Comparison of ENCODE assay signal across 18 cellular contexts in genomic region chr10:133142523-133143199, GRCh38. TPM values are rescaled to one million over a fixed set of nuclear protein-coding genes. Genes with fewer than 3 reads are reported as not detected.
DNase-seq lines count a peak whose midpoint lies in the region; ATAC-seq and TF ChIP-seq lines count a peak whose summit lies in the region.
"Had no signal": no experiment of that assay in that cellular context is flagged by ENCODE, and none has a peak within 500 bp of the region (broad histone marks: within the 10 kb centered on the region; RNA-seq: fewer than 3 reads in every experiment).

No MANE protein-coding gene starts in this region.

- H3K27ac ChIP-seq in right cardiac atrium (ENCODE audit: low read length) (no peak overlapping the region), left ventricle myocardium inferior (replicated peaks) (no peak overlapping the region), lower lobe of right lung (no peak overlapping the region), uterus (no peak overlapping the region), gastroesophageal sphincter (no peak overlapping the region)
- H3K27ac ChIP-seq: PC-9 had no signal

- 84% methylated on average over 24 of the region's 24 CpGs for WGBS in right cardiac atrium
- 79 to 82% methylated on average over 10 to 15 of the region's 24 CpGs for WGBS in gastroesophageal sphincter (ENCODE audit: low coverage in 1 of 2), 2 donors

- H3K4me3 ChIP-seq in right cardiac atrium (ENCODE audit: low read length) (no peak overlapping the region), left ventricle myocardium inferior (no peak overlapping the region), lower lobe of right lung (no peak overlapping the region), uterus (no peak overlapping the region), gastroesophageal sphincter (no peak overlapping the region)
- H3K4me3 ChIP-seq: MG63, PC-9 had no signal

- H3K27ac Mint-ChIP-seq in chondrocyte (ENCODE audit: unreplicated experiment), result no peak overlapping the region

- TF ChIP-seq CTCF in left ventricle myocardium inferior (IDR thresholded peaks at IDR 0.05; ENCODE audit: borderline replicate concordance) (no peak), chondrocyte (IDR thresholded peaks at IDR 0.05) (no peak), lower lobe of right lung (IDR thresholded peaks at IDR 0.05) (no peak), uterus (IDR thresholded peaks at IDR 0.05) (no peak), gastroesophageal sphincter (IDR thresholded peaks at IDR 0.05) (no peak)

- intact Hi-C loops in right cardiac atrium (cut with DNase I), result no loop called here
- intact Hi-C loops in left ventricle myocardium inferior (cut with micrococcal nuclease), result no loop called here
- intact Hi-C loops in lower lobe of right lung (cut with DNase I), result no loop called here
- intact Hi-C loops in uterus (cut with DNase I; ENCODE audit: low total_unique reads), result no loop called here

- peaks cover 8% of the 10 kb centered on the region for H3K9me3 Mint-ChIP-seq in chondrocyte (ENCODE audit: low read depth)

- H3K36me3 Mint-ChIP-seq in chondrocyte (ENCODE audit: low read depth), result peaks cover 2% of the 10 kb centered on the region

- DNase-seq in right cardiac atrium, result peak in 2 of 3 donors; percentile 30 to 34
- no peak for DNase-seq in left ventricle myocardium inferior
- DNase-seq in chondrocyte (ENCODE audit: low spot score), result peak; percentile 88
- peak; percentile 41 for DNase-seq in lower lobe of right lung
- DNase-seq in uterus, result peak; percentile 6 to 8
- no peak for DNase-seq in NK-92 (lab: John Stamatoyannopoulos, UW; ENCODE audit: unreplicated experiment)
- DNase-seq: GF-D8, MG63, NCI-H1930, NCI-H2171, NCI-H446 treated with DMSO at 0.1 percent for 48 hours, NCI-H748 treated with DMSO at 0.1 percent for 48 hours, PC-9, SHP77 had no signal

- H3K4me1 Mint-ChIP-seq in chondrocyte (ENCODE audit: low read depth), result peaks cover 14% of the 10 kb centered on the region

- peaks cover 8% of the 10 kb centered on the region for H3K27me3 Mint-ChIP-seq in chondrocyte (ENCODE audit: low read depth)

- no peak for TF ChIP-seq POLR2A in uterus (IDR thresholded peaks at IDR 0.05)
- TF ChIP-seq POLR2A in gastroesophageal sphincter (IDR thresholded peaks at IDR 0.05), result no peak

- H3K4me3 Mint-ChIP-seq in chondrocyte (ENCODE audit: unreplicated experiment), result no peak overlapping the region

- H3K36me3 ChIP-seq in left ventricle myocardium inferior, result no peaks in the 10 kb centered on the region
- H3K36me3 ChIP-seq in lower lobe of right lung, result no peaks in the 10 kb centered on the region
- H3K36me3 ChIP-seq in uterus, result no peaks in the 10 kb centered on the region
- no peaks in the 10 kb centered on the region for H3K36me3 ChIP-seq in gastroesophageal sphincter
- H3K36me3 ChIP-seq: MG63 had no signal

- ATAC-seq in right cardiac atrium, result no peak
- ATAC-seq in lower lobe of right lung, result no peak
- no peak for ATAC-seq in HG02798 (IDR thresholded peaks at IDR 0.05; ENCODE audit: poor library complexity, unreplicated experiment)
- no peak for ATAC-seq in gastroesophageal sphincter

- no peaks in the 10 kb centered on the region for H3K4me1 ChIP-seq in right cardiac atrium (ENCODE audit: control insufficient read depth, insufficient read depth, low read length)
- no peaks in the 10 kb centered on the region for H3K4me1 ChIP-seq in left ventricle myocardium inferior
- H3K4me1 ChIP-seq in lower lobe of right lung, result no peaks in the 10 kb centered on the region
- no peaks in the 10 kb centered on the region for H3K4me1 ChIP-seq in uterus
- H3K4me1 ChIP-seq in gastroesophageal sphincter, result no peaks in the 10 kb centered on the region

- H3K27me3 ChIP-seq in right cardiac atrium (ENCODE audit: control insufficient read depth, insufficient read depth) (no peaks in the 10 kb centered on the region), left ventricle myocardium inferior (ENCODE audit: low read depth) (peaks cover 81% of the 10 kb centered on the region), lower lobe of right lung (ENCODE audit: low read depth) (peaks cover 49% of the 10 kb centered on the region), uterus (no peaks in the 10 kb centered on the region), gastroesophageal sphincter (peaks cover 89% of the 10 kb centered on the region)
- H3K27me3 ChIP-seq: MG63 had no signal

- H3K9me3 ChIP-seq in right cardiac atrium (ENCODE audit: control insufficient read depth, low read length), result no peaks in the 10 kb centered on the region
- H3K9me3 ChIP-seq in left ventricle myocardium inferior (replicated peaks), result peaks cover 9% of the 10 kb centered on the region
- no peaks in the 10 kb centered on the region for H3K9me3 ChIP-seq in lower lobe of right lung
- no peaks in the 10 kb centered on the region for H3K9me3 ChIP-seq in uterus
- H3K9me3 ChIP-seq in gastroesophageal sphincter, result peaks cover 0 to 11% (median 0%) of the 10 kb centered on the region in 3 donors

- TF ChIP-seq EP300 in gastroesophageal sphincter (IDR thresholded peaks at IDR 0.05), result no peak

RNA-seq across cellular contexts. Expression of gene KNDC1, which starts 17.4 kb away (rescaled TPM):
- total RNA-seq in right cardiac atrium, result 1 to 10 TPM in 2 of 4 donors, under 1 TPM in 2; 0.41 to 1.4 (median 0.91) TPM
- polyA plus RNA-seq in right cardiac atrium, result 0.23 TPM
- 0.11 TPM for total RNA-seq in left ventricle myocardium inferior
- 0.24 to 0.72 TPM (median 0.55 TPM) in 3 replicates for total RNA-seq in chondrocyte
- 10.3 TPM for total RNA-seq in lower lobe of right lung
- 10 to 100 TPM in 1 of 4 donors, 1 to 10 TPM in 2, under 1 TPM in 1; under 0.01 to 12.5 (median 5.3) TPM for total RNA-seq in uterus
- total RNA-seq in gastroesophageal sphincter, result 1 to 10 TPM in 2 of 4 donors, under 1 TPM in 2; 0.62 to 3.4 (median 0.98) TPM

RNA-seq across cellular contexts. Expression of gene ADGRA1, which starts 54.9 kb away (rescaled TPM):
- total RNA-seq in right cardiac atrium (under 1 TPM in 1 of 4 donors, not detected in 3; 0.14 TPM), left ventricle myocardium inferior (not detected), chondrocyte (not detected in 3 replicates), lower lobe of right lung (0.38 TPM), uterus (1 to 10 TPM in 1 of 4 donors, under 1 TPM in 1, not detected in 2; 0.07 to 1.0 TPM), gastroesophageal sphincter (under 1 TPM in 1 of 4 donors, not detected in 3; 0.13 TPM)
- 0.02 TPM for polyA plus RNA-seq in right cardiac atrium
- total RNA-seq: H4, PC-9 had no signal
- polyA plus RNA-seq: BJ had no signal

Comparison
In these comparisons a context has a peak if more than half of its experiments do, and no peak if none do; other contexts are left out.
1. DNase-seq: peak in right cardiac atrium (2 of 3), chondrocyte (single experiment), lower lobe of right lung (single experiment) and uterus (2 of 2); none in left ventricle myocardium inferior (single experiment) and NK-92 (single experiment).